In the genomic region with DNA sequence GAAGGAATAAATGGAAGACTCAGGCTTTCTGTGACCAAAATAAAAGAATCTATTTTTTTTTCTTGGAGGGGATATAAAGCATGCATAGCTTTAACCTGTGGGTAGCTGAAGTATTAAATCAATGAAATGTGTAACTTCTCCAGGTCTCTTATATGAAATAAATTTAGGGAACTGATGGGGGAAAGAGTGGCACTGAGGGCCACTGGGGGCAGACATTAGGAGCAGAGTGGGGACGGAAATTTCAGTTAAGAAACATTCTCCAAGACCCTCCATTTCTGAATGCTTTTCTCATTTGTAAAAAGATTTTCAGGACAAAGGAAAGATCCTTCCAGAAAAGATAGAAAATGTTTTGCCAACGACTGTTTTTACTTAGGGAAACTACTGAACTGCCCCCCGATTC, we compare ENCODE assay signal across 2 cellular contexts.
TF ChIP-seq lines count a peak whose summit lies in the region.

No MANE protein-coding gene starts in this region.

TF ChIP-seq in SK-N-SH, 30 proteins besides CTCF, POLR2A, EP300 and RAD21 (continued from another document):
- TF ChIP-seq TEAD4 (IDR thresholded peaks at IDR 0.05; ENCODE audit: borderline replicate concordance, insufficient read depth) (no peak), FOSL2 (IDR thresholded peaks at IDR 0.05; ENCODE audit: borderline replicate concordance, low read depth) (no peak), MXI1 (IDR thresholded peaks at IDR 0.05; ENCODE audit: low read depth, low read length) (no peak), NFIC (IDR thresholded peaks at IDR 0.05; ENCODE audit: borderline replicate concordance) (no peak), GATA2 (CRISPR knock-in tag; IDR thresholded peaks at IDR 0.05) (no peak), TCF12 (IDR thresholded peaks at IDR 0.05) (no peak), TAF1 (IDR thresholded peaks at IDR 0.05; ENCODE audit: borderline replicate concordance, low read depth, low read length) (no peak)
- TF ChIP-seq, protein P1, sequence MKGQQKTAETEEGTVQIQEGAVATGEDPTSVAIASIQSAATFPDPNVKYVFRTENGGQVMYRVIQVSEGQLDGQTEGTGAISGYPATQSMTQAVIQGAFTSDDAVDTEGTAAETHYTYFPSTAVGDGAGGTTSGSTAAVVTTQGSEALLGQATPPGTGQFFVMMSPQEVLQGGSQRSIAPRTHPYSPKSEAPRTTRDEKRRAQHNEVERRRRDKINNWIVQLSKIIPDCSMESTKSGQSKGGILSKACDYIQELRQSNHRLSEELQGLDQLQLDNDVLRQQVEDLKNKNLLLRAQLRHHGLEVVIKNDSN (IDR thresholded peaks at IDR 0.05; ENCODE audit: borderline replicate concordance, low read depth) = no peak
- TF ChIP-seq, protein P2, sequence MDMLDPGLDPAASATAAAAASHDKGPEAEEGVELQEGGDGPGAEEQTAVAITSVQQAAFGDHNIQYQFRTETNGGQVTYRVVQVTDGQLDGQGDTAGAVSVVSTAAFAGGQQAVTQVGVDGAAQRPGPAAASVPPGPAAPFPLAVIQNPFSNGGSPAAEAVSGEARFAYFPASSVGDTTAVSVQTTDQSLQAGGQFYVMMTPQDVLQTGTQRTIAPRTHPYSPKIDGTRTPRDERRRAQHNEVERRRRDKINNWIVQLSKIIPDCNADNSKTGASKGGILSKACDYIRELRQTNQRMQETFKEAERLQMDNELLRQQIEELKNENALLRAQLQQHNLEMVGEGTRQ (IDR thresholded peaks at IDR 0.05; ENCODE audit: borderline replicate concordance, low read depth, low read length) = no peak
- TF ChIP-seq, protein P3, sequence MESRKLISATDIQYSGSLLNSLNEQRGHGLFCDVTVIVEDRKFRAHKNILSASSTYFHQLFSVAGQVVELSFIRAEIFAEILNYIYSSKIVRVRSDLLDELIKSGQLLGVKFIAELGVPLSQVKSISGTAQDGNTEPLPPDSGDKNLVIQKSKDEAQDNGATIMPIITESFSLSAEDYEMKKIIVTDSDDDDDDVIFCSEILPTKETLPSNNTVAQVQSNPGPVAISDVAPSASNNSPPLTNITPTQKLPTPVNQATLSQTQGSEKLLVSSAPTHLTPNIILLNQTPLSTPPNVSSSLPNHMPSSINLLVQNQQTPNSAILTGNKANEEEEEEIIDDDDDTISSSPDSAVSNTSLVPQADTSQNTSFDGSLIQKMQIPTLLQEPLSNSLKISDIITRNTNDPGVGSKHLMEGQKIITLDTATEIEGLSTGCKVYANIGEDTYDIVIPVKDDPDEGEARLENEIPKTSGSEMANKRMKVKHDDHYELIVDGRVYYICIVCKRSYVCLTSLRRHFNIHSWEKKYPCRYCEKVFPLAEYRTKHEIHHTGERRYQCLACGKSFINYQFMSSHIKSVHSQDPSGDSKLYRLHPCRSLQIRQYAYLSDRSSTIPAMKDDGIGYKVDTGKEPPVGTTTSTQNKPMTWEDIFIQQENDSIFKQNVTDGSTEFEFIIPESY (IDR thresholded peaks at IDR 0.05; ENCODE audit: borderline replicate concordance, low read depth) = no peak

TF ChIP-seq in SK-N-SH treated with all-trans-retinoic acid at 6 μM for 48 hours, 23 proteins besides CTCF, POLR2A, EP300 and RAD21 (continued from another document):
- TF ChIP-seq, protein P4, sequence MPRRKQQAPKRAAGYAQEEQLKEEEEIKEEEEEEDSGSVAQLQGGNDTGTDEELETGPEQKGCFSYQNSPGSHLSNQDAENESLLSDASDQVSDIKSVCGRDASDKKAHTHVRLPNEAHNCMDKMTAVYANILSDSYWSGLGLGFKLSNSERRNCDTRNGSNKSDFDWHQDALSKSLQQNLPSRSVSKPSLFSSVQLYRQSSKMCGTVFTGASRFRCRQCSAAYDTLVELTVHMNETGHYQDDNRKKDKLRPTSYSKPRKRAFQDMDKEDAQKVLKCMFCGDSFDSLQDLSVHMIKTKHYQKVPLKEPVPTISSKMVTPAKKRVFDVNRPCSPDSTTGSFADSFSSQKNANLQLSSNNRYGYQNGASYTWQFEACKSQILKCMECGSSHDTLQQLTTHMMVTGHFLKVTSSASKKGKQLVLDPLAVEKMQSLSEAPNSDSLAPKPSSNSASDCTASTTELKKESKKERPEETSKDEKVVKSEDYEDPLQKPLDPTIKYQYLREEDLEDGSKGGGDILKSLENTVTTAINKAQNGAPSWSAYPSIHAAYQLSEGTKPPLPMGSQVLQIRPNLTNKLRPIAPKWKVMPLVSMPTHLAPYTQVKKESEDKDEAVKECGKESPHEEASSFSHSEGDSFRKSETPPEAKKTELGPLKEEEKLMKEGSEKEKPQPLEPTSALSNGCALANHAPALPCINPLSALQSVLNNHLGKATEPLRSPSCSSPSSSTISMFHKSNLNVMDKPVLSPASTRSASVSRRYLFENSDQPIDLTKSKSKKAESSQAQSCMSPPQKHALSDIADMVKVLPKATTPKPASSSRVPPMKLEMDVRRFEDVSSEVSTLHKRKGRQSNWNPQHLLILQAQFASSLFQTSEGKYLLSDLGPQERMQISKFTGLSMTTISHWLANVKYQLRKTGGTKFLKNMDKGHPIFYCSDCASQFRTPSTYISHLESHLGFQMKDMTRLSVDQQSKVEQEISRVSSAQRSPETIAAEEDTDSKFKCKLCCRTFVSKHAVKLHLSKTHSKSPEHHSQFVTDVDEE (CRISPR knock-in tag; IDR thresholded peaks at IDR 0.05) = no peak
- TF ChIP-seq TCF4 (CRISPR knock-in tag; IDR thresholded peaks at IDR 0.05; ENCODE audit: borderline replicate concordance) = no peak
- no peak for TF ChIP-seq ZNF565 (CRISPR knock-in tag; conservative IDR thresholded peaks at IDR 0.05; ENCODE audit: low read depth)
- TF ChIP-seq, protein P5, sequence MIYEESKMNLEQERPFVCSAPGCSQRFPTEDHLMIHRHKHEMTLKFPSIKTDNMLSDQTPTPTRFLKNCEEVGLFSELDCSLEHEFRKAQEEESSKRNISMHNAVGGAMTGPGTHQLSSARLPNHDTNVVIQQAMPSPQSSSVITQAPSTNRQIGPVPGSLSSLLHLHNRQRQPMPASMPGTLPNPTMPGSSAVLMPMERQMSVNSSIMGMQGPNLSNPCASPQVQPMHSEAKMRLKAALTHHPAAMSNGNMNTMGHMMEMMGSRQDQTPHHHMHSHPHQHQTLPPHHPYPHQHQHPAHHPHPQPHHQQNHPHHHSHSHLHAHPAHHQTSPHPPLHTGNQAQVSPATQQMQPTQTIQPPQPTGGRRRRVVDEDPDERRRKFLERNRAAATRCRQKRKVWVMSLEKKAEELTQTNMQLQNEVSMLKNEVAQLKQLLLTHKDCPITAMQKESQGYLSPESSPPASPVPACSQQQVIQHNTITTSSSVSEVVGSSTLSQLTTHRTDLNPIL (CRISPR knock-in tag; IDR thresholded peaks at IDR 0.05; ENCODE audit: low read depth) = no peak
- no peak for TF ChIP-seq ZNF70 (CRISPR knock-in tag; IDR thresholded peaks at IDR 0.05)
- TF ChIP-seq SNAI2 (CRISPR knock-in tag; IDR thresholded peaks at IDR 0.05) = no peak
- TF ChIP-seq PPARA (CRISPR knock-in tag; IDR thresholded peaks at IDR 0.05; ENCODE audit: borderline replicate concordance) = no peak
- no peak for TF ChIP-seq CSDC2 (CRISPR knock-in tag; IDR thresholded peaks at IDR 0.05)
- no peak for TF ChIP-seq ARNTL (CRISPR knock-in tag; IDR thresholded peaks at IDR 0.05; ENCODE audit: borderline replicate concordance, low read depth)
- TF ChIP-seq, protein P6, sequence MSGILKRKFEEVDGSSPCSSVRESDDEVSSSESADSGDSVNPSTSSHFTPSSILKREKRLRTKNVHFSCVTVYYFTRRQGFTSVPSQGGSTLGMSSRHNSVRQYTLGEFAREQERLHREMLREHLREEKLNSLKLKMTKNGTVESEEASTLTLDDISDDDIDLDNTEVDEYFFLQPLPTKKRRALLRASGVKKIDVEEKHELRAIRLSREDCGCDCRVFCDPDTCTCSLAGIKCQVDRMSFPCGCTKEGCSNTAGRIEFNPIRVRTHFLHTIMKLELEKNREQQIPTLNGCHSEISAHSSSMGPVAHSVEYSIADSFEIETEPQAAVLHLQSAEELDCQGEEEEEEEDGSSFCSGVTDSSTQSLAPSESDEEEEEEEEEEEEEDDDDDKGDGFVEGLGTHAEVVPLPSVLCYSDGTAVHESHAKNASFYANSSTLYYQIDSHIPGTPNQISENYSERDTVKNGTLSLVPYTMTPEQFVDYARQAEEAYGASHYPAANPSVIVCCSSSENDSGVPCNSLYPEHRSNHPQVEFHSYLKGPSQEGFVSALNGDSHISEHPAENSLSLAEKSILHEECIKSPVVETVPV (CRISPR knock-in tag; IDR thresholded peaks at IDR 0.05) = no peak
TF ChIP-seq in SK-N-SH treated with all-trans-retinoic acid at 6 μM for 48 hours: peak in this region for 0.
